Comparison of ENCODE assay signal across 18 cellular contexts in the genomic region with DNA sequence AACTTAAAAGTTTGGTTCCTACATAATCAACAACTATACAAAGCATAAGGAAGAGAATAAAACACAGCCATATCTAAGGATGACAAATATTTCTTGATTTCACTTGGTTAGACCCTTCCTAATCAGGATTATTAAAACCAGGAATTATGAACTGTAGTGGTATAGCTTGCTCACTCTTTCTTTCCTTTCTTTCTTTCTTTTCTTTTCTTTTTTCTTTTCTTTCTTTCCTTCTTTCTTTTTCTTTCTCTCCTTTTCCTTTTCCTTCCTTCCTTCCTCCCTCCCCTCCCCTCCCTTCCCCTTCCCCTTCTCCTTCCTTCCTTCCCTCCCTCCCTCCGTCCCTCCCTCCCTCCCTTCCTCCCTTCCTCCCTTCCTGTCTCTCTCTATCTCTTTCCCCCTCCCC.
A peak's percentile ranks its signal among the peaks of the same experiment; 100 is the strongest.
DNase-seq lines count a peak whose midpoint lies in the region; ATAC-seq and TF ChIP-seq lines count a peak whose summit lies in the region.
"Had no signal": no experiment of that assay in that cellular context is flagged by ENCODE, and none has a peak within 500 bp of the region (broad histone marks: within the 10 kb centered on the region; RNA-seq: fewer than 3 reads in every experiment).

No MANE protein-coding gene starts in this region.

- no peaks in the 10 kb centered on the region for H3K27me3 Mint-ChIP-seq in activated T-cell treated with anti-CD3 and anti-CD28 coated beads, Interleukin-2, amount 50 U/mL, for 72 hours (ENCODE audit: low read depth)
- no peaks in the 10 kb centered on the region for H3K27me3 Mint-ChIP-seq in activated T-cell treated with anti-CD3 and anti-CD28 coated beads, Interleukin-2, amount 50 U/mL, for 4 hours (ENCODE audit: low read depth)
- H3K27me3 Mint-ChIP-seq in T-helper 17 cell = no peaks in the 10 kb centered on the region
- peaks cover 2% of the 10 kb centered on the region for H3K27me3 Mint-ChIP-seq in activated T-helper 1 cell treated with anti-CD3 and anti-CD28 coated beads, Interleukin-12 subunit alpha, Interleukin-12 subunit beta, Interleukin-2, Interleukin-4 antibody, amounts not matched to agents 30 ng/mL and 10 ng/mL and 1 ng/mL, durations not matched to agents 14 hours and 24 hours and 36 hours (ENCODE audit: insufficient read depth)
- peaks cover 8 to 11% of the 10 kb centered on the region in 2 donors for H3K27me3 Mint-ChIP-seq in effector memory CD8-positive, alpha-beta T cell

- no peak overlapping the region for H3K27ac ChIP-seq in left lung
- H3K27ac ChIP-seq: C4-2B, KMS-11 had no signal

- intact Hi-C loops in activated T-helper 1 cell treated with anti-CD3 and anti-CD28 coated beads, Interleukin-12 subunit alpha, Interleukin-12 subunit beta, Interleukin-2, Interleukin-4 antibody, amounts not matched to agents 30 ng/mL and 10 ng/mL and 1 ng/mL, durations not matched to agents 14 hours and 24 hours and 36 hours (cut with micrococcal nuclease) = no loop called here
- intact Hi-C loops in left lung (cut with DNase I) = no loop called here

- H3K4me3 ChIP-seq in left lung = no peak overlapping the region

- no peak for ATAC-seq in activated T-cell treated with anti-CD3 and anti-CD28 coated beads, Interleukin-2, amount 50 U/mL, for 72 hours (replicated peaks in 1 of 2)
- ATAC-seq in activated T-cell treated with anti-CD3 and anti-CD28 coated beads, Interleukin-2, amount 50 U/mL, for 4 hours = no peak
- ATAC-seq in T-helper 17 cell = no peak
- ATAC-seq in effector memory CD8-positive, alpha-beta T cell (replicated peaks) = no peak
- ATAC-seq in left lung = no peak
- ATAC-seq in GM18520 (IDR thresholded peaks at IDR 0.05; ENCODE audit: unreplicated experiment) = no peak

- no peaks in the 10 kb centered on the region for H3K36me3 Mint-ChIP-seq in activated T-cell treated with anti-CD3 and anti-CD28 coated beads, Interleukin-2, amount 50 U/mL, for 72 hours (ENCODE audit: insufficient read depth in 2 of 2)
- no peaks in the 10 kb centered on the region for H3K36me3 Mint-ChIP-seq in activated T-cell treated with anti-CD3 and anti-CD28 coated beads, Interleukin-2, amount 50 U/mL, for 4 hours (ENCODE audit: insufficient read depth)
- H3K36me3 Mint-ChIP-seq in T-helper 17 cell (ENCODE audit: low read depth) = peaks cover 2% of the 10 kb centered on the region
- peaks cover 5% of the 10 kb centered on the region for H3K36me3 Mint-ChIP-seq in activated T-helper 1 cell treated with anti-CD3 and anti-CD28 coated beads, Interleukin-12 subunit alpha, Interleukin-12 subunit beta, Interleukin-2, Interleukin-4 antibody, amounts not matched to agents 30 ng/mL and 10 ng/mL and 1 ng/mL, durations not matched to agents 14 hours and 24 hours and 36 hours (ENCODE audit: low read depth)
- no peaks in the 10 kb centered on the region for H3K36me3 Mint-ChIP-seq in effector memory CD8-positive, alpha-beta T cell (ENCODE audit: insufficient read depth)

- H3K27me3 ChIP-seq in left lung = no peaks in the 10 kb centered on the region

- no peaks in the 10 kb centered on the region for H3K36me3 ChIP-seq in left lung

- peaks cover 0 to 6% of the 10 kb centered on the region in 2 donors for H3K4me1 ChIP-seq in left lung

- DNase-seq in activated T-cell treated with anti-CD3 and anti-CD28 coated beads, Interleukin-2, amount 50 U/mL, for 72 hours = no peak
- DNase-seq in activated T-cell treated with anti-CD3 and anti-CD28 coated beads, Interleukin-2, amount 50 U/mL, for 4 hours = no peak
- DNase-seq in T-helper 17 cell (no peak), left lung (no peak), cerebellar cortex (ENCODE audit: low spot score) (no peak)
- DNase-seq in activated T-helper 1 cell treated with anti-CD3 and anti-CD28 coated beads, Interleukin-12 subunit alpha, Interleukin-12 subunit beta, Interleukin-2, Interleukin-4 antibody, amounts not matched to agents 30 ng/mL and 10 ng/mL and 1 ng/mL, durations not matched to agents 14 hours and 24 hours and 36 hours (ENCODE audit: low spot score) = no peak
- DNase-seq in effector memory CD8-positive, alpha-beta T cell = no peak
- DNase-seq: DMS79 treated with DMSO at 0.1 percent for 48 hours, NCI-H1417, NCI-H187, NCI-H2107, NCI-H510A treated with DMSO at 0.1 percent for 48 hours, NCI-H82, OCI-M1, Right ventricle myocardium superior had no signal

- H3K4me1 Mint-ChIP-seq in activated T-cell treated with anti-CD3 and anti-CD28 coated beads, Interleukin-2, amount 50 U/mL, for 72 hours (ENCODE audit: low read depth) = peaks cover 58% of the 10 kb centered on the region
- H3K4me1 Mint-ChIP-seq in activated T-cell treated with anti-CD3 and anti-CD28 coated beads, Interleukin-2, amount 50 U/mL, for 4 hours (ENCODE audit: low read depth) = peaks cover 34% of the 10 kb centered on the region
- H3K4me1 Mint-ChIP-seq in T-helper 17 cell = peaks cover 25% of the 10 kb centered on the region
- peaks cover 60% of the 10 kb centered on the region for H3K4me1 Mint-ChIP-seq in activated T-helper 1 cell treated with anti-CD3 and anti-CD28 coated beads, Interleukin-12 subunit alpha, Interleukin-12 subunit beta, Interleukin-2, Interleukin-4 antibody, amounts not matched to agents 30 ng/mL and 10 ng/mL and 1 ng/mL, durations not matched to agents 14 hours and 24 hours and 36 hours (ENCODE audit: low read depth)
- H3K4me1 Mint-ChIP-seq in effector memory CD8-positive, alpha-beta T cell (ENCODE audit: low read depth in 2 of 2) = peaks cover 0 to 5% of the 10 kb centered on the region in 2 donors

- peak overlapping the region; percentile 78 for H3K27ac Mint-ChIP-seq in activated T-cell treated with anti-CD3 and anti-CD28 coated beads, Interleukin-2, amount 50 U/mL, for 72 hours
- H3K27ac Mint-ChIP-seq in T-helper 17 cell = peak overlapping the region; percentile 89
- H3K27ac Mint-ChIP-seq in activated T-helper 1 cell treated with anti-CD3 and anti-CD28 coated beads, Interleukin-12 subunit alpha, Interleukin-12 subunit beta, Interleukin-2, Interleukin-4 antibody, amounts not matched to agents 30 ng/mL and 10 ng/mL and 1 ng/mL, durations not matched to agents 14 hours and 24 hours and 36 hours = peak overlapping the region; percentile 93
- peak overlapping the region; percentile 53 to 74 for H3K27ac Mint-ChIP-seq in effector memory CD8-positive, alpha-beta T cell

- H3K9me3 ChIP-seq in T-helper 17 cell (ENCODE audit: control insufficient read depth, low read length, poor library complexity, severe bottlenecking) (no peaks in the 10 kb centered on the region), left lung (no peaks in the 10 kb centered on the region)

- no peaks in the 10 kb centered on the region for H3K9me3 Mint-ChIP-seq in activated T-cell treated with anti-CD3 and anti-CD28 coated beads, Interleukin-2, amount 50 U/mL, for 72 hours
- H3K9me3 Mint-ChIP-seq in activated T-cell treated with anti-CD3 and anti-CD28 coated beads, Interleukin-2, amount 50 U/mL, for 4 hours = no peaks in the 10 kb centered on the region
- peaks cover 7% of the 10 kb centered on the region for H3K9me3 Mint-ChIP-seq in activated T-helper 1 cell treated with anti-CD3 and anti-CD28 coated beads, Interleukin-12 subunit alpha, Interleukin-12 subunit beta, Interleukin-2, Interleukin-4 antibody, amounts not matched to agents 30 ng/mL and 10 ng/mL and 1 ng/mL, durations not matched to agents 14 hours and 24 hours and 36 hours
- H3K9me3 Mint-ChIP-seq in effector memory CD8-positive, alpha-beta T cell = no peaks in the 10 kb centered on the region

- H3K4me3 Mint-ChIP-seq in activated T-cell treated with anti-CD3 and anti-CD28 coated beads, Interleukin-2, amount 50 U/mL, for 72 hours = peak overlapping the region; percentile 67 to 75
- H3K4me3 Mint-ChIP-seq in activated T-cell treated with anti-CD3 and anti-CD28 coated beads, Interleukin-2, amount 50 U/mL, for 4 hours = no peak overlapping the region
- H3K4me3 Mint-ChIP-seq in T-helper 17 cell = peak overlapping the region; percentile 55
- H3K4me3 Mint-ChIP-seq in activated T-helper 1 cell treated with anti-CD3 and anti-CD28 coated beads, Interleukin-12 subunit alpha, Interleukin-12 subunit beta, Interleukin-2, Interleukin-4 antibody, amounts not matched to agents 30 ng/mL and 10 ng/mL and 1 ng/mL, durations not matched to agents 14 hours and 24 hours and 36 hours = peak overlapping the region; percentile 45
- no peak overlapping the region for H3K4me3 Mint-ChIP-seq in effector memory CD8-positive, alpha-beta T cell

- no peak for TF ChIP-seq CTCF in left lung (IDR thresholded peaks at IDR 0.05)

Comparison
In these comparisons a context has a peak if more than half of its experiments do, and no peak if none do; other contexts are left out.
1. H3K4me3 Mint-ChIP-seq: peak in activated T-cell treated with anti-CD3 and anti-CD28 coated beads, Interleukin-2, amount 50 U/mL, for 72 hours (2 of 2), T-helper 17 cell (single experiment) and activated T-helper 1 cell treated with anti-CD3 and anti-CD28 coated beads, Interleukin-12 subunit alpha, Interleukin-12 subunit beta, Interleukin-2, Interleukin-4 antibody, amounts not matched to agents 30 ng/mL and 10 ng/mL and 1 ng/mL, durations not matched to agents 14 hours and 24 hours and 36 hours (single experiment); none in activated T-cell treated with anti-CD3 and anti-CD28 coated beads, Interleukin-2, amount 50 U/mL, for 4 hours (single experiment) and effector memory CD8-positive, alpha-beta T cell (0 of 2).
2. Peak in every context shown above with its lines, with median percentiles within 50 percentile points of each other: H3K27ac Mint-ChIP-seq.